ENCODE assay signal across 22 cellular contexts in genomic region chr4:32117696-32118095, GRCh38.
DNase-seq lines count a peak whose midpoint lies in the region; ATAC-seq and TF ChIP-seq lines count a peak whose summit lies in the region.
"Had no signal": no experiment of that assay in that cellular context is flagged by ENCODE, and none has a peak within 500 bp of the region (broad histone marks: within the 10 kb centered on the region; RNA-seq: fewer than 3 reads in every experiment).

No MANE protein-coding gene starts in this region.

- H3K27me3 ChIP-seq in A673 (replicated peaks; ENCODE audit: insufficient read depth, low read depth, low read length, poor library complexity) (no peaks in the 10 kb centered on the region), GM23338 (ENCODE audit: insufficient read depth) (no peaks in the 10 kb centered on the region), hepatocyte (no peaks in the 10 kb centered on the region), prostate gland (replicated peaks; ENCODE audit: insufficient read depth) (no peaks in the 10 kb centered on the region), spleen (replicated peaks in 1 of 7) (no peaks in the 10 kb centered on the region)
- H3K27me3 ChIP-seq: left lung had no signal

- H3K9me3 Mint-ChIP-seq in GM23338 = no peaks in the 10 kb centered on the region

- H3K9me3 ChIP-seq in A673 (ENCODE audit: low read depth, low read length, poor library complexity, severe bottlenecking) = no peaks in the 10 kb centered on the region
- no peaks in the 10 kb centered on the region for H3K9me3 ChIP-seq in hepatocyte (ENCODE audit: low read depth)
- H3K9me3 ChIP-seq in prostate gland = no peaks in the 10 kb centered on the region
- no peaks in the 10 kb centered on the region for H3K9me3 ChIP-seq in spleen
- H3K9me3 ChIP-seq: left lung had no signal

- CTCF ChIA-PET in A673 (lab: Charles Lee) = no interaction called here

- H4K20me1 ChIP-seq in GM23338 (replicated peaks; ENCODE audit: insufficient read depth) (no peaks in the 10 kb centered on the region), hepatocyte (ENCODE audit: insufficient read depth, poor library complexity, severe bottlenecking) (no peaks in the 10 kb centered on the region)

- no peak overlapping the region for H2AFZ ChIP-seq in GM23338
- H2AFZ ChIP-seq in hepatocyte = no peak overlapping the region

- WGBS in hepatocyte (ENCODE audit: low lambda C conversion rate, missing lambda C conversion rate) = 77% methylated on average over 3 of the region's 3 CpGs
- 75% methylated on average over 3 of the region's 3 CpGs for WGBS in prostate gland
- 67 to 89% (median 78%) methylated on average over 3 of the region's 3 CpGs for WGBS in spleen, 5 donors

- H3K27ac ChIP-seq in A673 (ENCODE audit: low read depth, low read length, poor library complexity, severe bottlenecking) (no peak overlapping the region), GM23338 (ENCODE audit: low read depth) (no peak overlapping the region), hepatocyte (no peak overlapping the region), prostate gland (no peak overlapping the region), spleen (no peak overlapping the region)
- H3K27ac ChIP-seq: left lung, VCaP had no signal

- no peak for TF ChIP-seq POLR2A in prostate gland (IDR thresholded peaks at IDR 0.05)
- no peak for TF ChIP-seq POLR2A in spleen (IDR thresholded peaks at IDR 0.05)

- H3K36me3 Mint-ChIP-seq in GM23338 (ENCODE audit: low read depth) = no peaks in the 10 kb centered on the region

- TF ChIP-seq CTCF in A673 (conservative IDR thresholded peaks at IDR 0.05; ENCODE audit: low read depth, low read length) (peak; percentile 43; the same call in 1 of the 2 replicates), GM23338 (conservative IDR thresholded peaks at IDR 0.05; ENCODE audit: low read depth in 2 of 2) (peak in 1 of 2 experiments; percentile 38; a peak in 2 of 4 replicates), hepatocyte (IDR thresholded peaks at IDR 0.05; ENCODE audit: poor library complexity) (peak; percentile 11), prostate gland (IDR thresholded peaks at IDR 0.05) (no peak), spleen (IDR thresholded peaks at IDR 0.05 in 8 of 11, conservative IDR thresholded peaks at IDR 0.05 in 3 of 11) (no peak)

- no peaks in the 10 kb centered on the region for H3K4me1 ChIP-seq in A673 (ENCODE audit: insufficient read depth, low read length, poor library complexity, severe bottlenecking)
- H3K4me1 ChIP-seq in GM23338 (ENCODE audit: insufficient read depth) = no peaks in the 10 kb centered on the region
- H3K4me1 ChIP-seq in hepatocyte (ENCODE audit: insufficient read depth) = no peaks in the 10 kb centered on the region
- H3K4me1 ChIP-seq in prostate gland (replicated peaks) = no peaks in the 10 kb centered on the region
- H3K4me1 ChIP-seq in spleen = no peaks in the 10 kb centered on the region
- H3K4me1 ChIP-seq: left lung had no signal

- H3K79me2 ChIP-seq in GM23338 (replicated peaks; ENCODE audit: insufficient read depth) (no peaks in the 10 kb centered on the region), hepatocyte (no peaks in the 10 kb centered on the region)

- H3K27me3 Mint-ChIP-seq in GM23338 (ENCODE audit: insufficient read depth, low read depth, poor library complexity) = peaks cover 2% of the 10 kb centered on the region
- H3K27me3 Mint-ChIP-seq: activated CD4-positive, alpha-beta memory T cell treated with anti-CD3 and anti-CD28 coated beads, Interleukin-2, amount 10 ng/mL, durations not matched to agents 7 days and 5 days; central memory CD8-positive, alpha-beta T cell had no signal

- H3K27ac Mint-ChIP-seq in GM23338 = no peak overlapping the region
- H3K27ac Mint-ChIP-seq: activated CD4-positive, alpha-beta memory T cell treated with anti-CD3 and anti-CD28 coated beads, Interleukin-2, amount 10 ng/mL, durations not matched to agents 7 days and 5 days had no signal

- DNase-seq in A673 (ENCODE audit: low spot score) = peak; percentile 32
- peak; percentile 3 for DNase-seq in GM23338 (ENCODE audit: low spot score)
- peak; percentile 27 for DNase-seq in RKO (ENCODE audit: low spot score)
- DNase-seq in hepatocyte (ENCODE audit: low spot score) = no peak
- DNase-seq in prostate gland (ENCODE audit: low spot score) = no peak
- DNase-seq in stimulated activated CD4-positive, alpha-beta T cell treated with anti-CD3 and anti-CD28 coated beads, Interleukin-12 subunit alpha, Interleukin-12 subunit beta, amount 100 ng/mL, for 4 hours = no peak
- DNase-seq in mesenteric fat pad (ENCODE audit: low spot score) = no peak
- DNase-seq in spleen = no peak
- DNase-seq: activated CD4-positive, alpha-beta memory T cell treated with anti-CD3 and anti-CD28 coated beads, Interleukin-2, amount 10 ng/mL, durations not matched to agents 7 days and 5 days; activated naive CD4-positive, alpha-beta T cell; activated T-cell treated with anti-CD3 and anti-CD28 coated beads, Interleukin-2, amount 50 U/mL, for 1 hour; amniotic stem cell; effector CD4-positive, alpha-beta T cell; glutamatergic neuron; left lung; NCI-H1694; NCI-H446 treated with DMSO at 0.1 percent for 48 hours; retina; SHP77 treated with DMSO at 0.1 percent for 48 hours; T-helper 1 cell had no signal

- H3K36me3 ChIP-seq in A673 (ENCODE audit: insufficient read depth, low read length, poor library complexity, severe bottlenecking) (no peaks in the 10 kb centered on the region), GM23338 (ENCODE audit: insufficient read depth) (no peaks in the 10 kb centered on the region), hepatocyte (replicated peaks; ENCODE audit: insufficient read depth, low read depth) (no peaks in the 10 kb centered on the region), prostate gland (no peaks in the 10 kb centered on the region), spleen (no peaks in the 10 kb centered on the region)
- H3K36me3 ChIP-seq: left lung had no signal

- POLR2A ChIA-PET in A673 (lab: Charles Lee; ENCODE audit: low non-redundant PET) = no interaction called here

- H3K4me3 Mint-ChIP-seq in GM23338 = no peak overlapping the region
- H3K4me3 Mint-ChIP-seq: activated CD4-positive, alpha-beta memory T cell treated with anti-CD3 and anti-CD28 coated beads, Interleukin-2, amount 10 ng/mL, durations not matched to agents 7 days and 5 days; central memory CD8-positive, alpha-beta T cell had no signal

- H3K4me3 ChIP-seq in A673 (ENCODE audit: low read depth, low read length, poor library complexity, severe bottlenecking) = no peak overlapping the region
- H3K4me3 ChIP-seq in GM23338 = no peak overlapping the region
- no peak overlapping the region for H3K4me3 ChIP-seq in hepatocyte
- no peak overlapping the region for H3K4me3 ChIP-seq in prostate gland
- H3K4me3 ChIP-seq in spleen = no peak overlapping the region
- H3K4me3 ChIP-seq: left lung had no signal

- no peak overlapping the region for H3K4me2 ChIP-seq in GM23338
- no peak overlapping the region for H3K4me2 ChIP-seq in hepatocyte

- no peaks in the 10 kb centered on the region for H3F3A ChIP-seq in GM23338 (replicated peaks; ENCODE audit: low read depth)

- no peak for ATAC-seq in GM23338
- ATAC-seq: left lung had no signal

- H3K9me2 ChIP-seq in GM23338 (ENCODE audit: insufficient read depth) = no peaks in the 10 kb centered on the region
- no peaks in the 10 kb centered on the region for H3K9me2 ChIP-seq in hepatocyte (replicated peaks; ENCODE audit: insufficient read depth)

- intact Hi-C loops in A673 (cut with micrococcal nuclease; ENCODE audit: unreplicated experiment) = no loop called here
- intact Hi-C loops in prostate gland (cut with DNase I) = no loop called here
- intact Hi-C loops in spleen (cut with DNase I; ENCODE audit: low total_unique reads) = no loop called here

- H3K4me1 Mint-ChIP-seq in GM23338 = no peaks in the 10 kb centered on the region
- H3K4me1 Mint-ChIP-seq: activated CD4-positive, alpha-beta memory T cell treated with anti-CD3 and anti-CD28 coated beads, Interleukin-2, amount 10 ng/mL, durations not matched to agents 7 days and 5 days; central memory CD8-positive, alpha-beta T cell had no signal

- no TSS peak for BruUV-seq in A673 (replicated peaks; lab: Mats Ljungman, UMichigan)

TF ChIP-seq in GM23338, 12 proteins besides CTCF, POLR2A, EP300 and RAD21 (continues in another document):
- TF ChIP-seq JUNB (IDR thresholded peaks at IDR 0.05; ENCODE audit: unreplicated experiment) (no peak), ETS1 (IDR thresholded peaks at IDR 0.05) (no peak), STAT1 (IDR thresholded peaks at IDR 0.05; ENCODE audit: unreplicated experiment) (no peak), ZNF114 (CRISPR knock-in tag; IDR thresholded peaks at IDR 0.05) (no peak), NANOG (IDR thresholded peaks at IDR 0.05; ENCODE audit: borderline replicate concordance) (no peak)

Comparison
In these comparisons a context has a peak if more than half of its experiments do, and no peak if none do; other contexts are left out.
1. DNase-seq: peak in A673 (single experiment), GM23338 (single experiment) and RKO (single experiment); none in hepatocyte (single experiment), prostate gland (single experiment), stimulated activated CD4-positive, alpha-beta T cell treated with anti-CD3 and anti-CD28 coated beads, Interleukin-12 subunit alpha, Interleukin-12 subunit beta, amount 100 ng/mL, for 4 hours (single experiment), mesenteric fat pad (single experiment) and spleen (single experiment).
2. CTCF ChIP-seq: peak in A673 (single experiment) and hepatocyte (single experiment); none in prostate gland (0 of 4) and spleen (0 of 11).